In genomic region chr12:6461401-6462233, GRCh38 we compare ENCODE assay signal across 9 cellular contexts. TPM values are rescaled to one million over a fixed set of nuclear protein-coding genes. Genes with fewer than 3 reads are reported as not detected.
DNase-seq lines count a peak whose midpoint lies in the region; ATAC-seq and TF ChIP-seq lines count a peak whose summit lies in the region.
"Had no signal": no experiment of that assay in that cellular context is flagged by ENCODE, and none has a peak within 500 bp of the region (broad histone marks: within the 10 kb centered on the region; RNA-seq: fewer than 3 reads in every experiment).

No MANE protein-coding gene starts in this region.

- CTCF ChIA-PET in HEK293T (lab: Yijun Ruan, JAX) = no interaction called here

- H3K18ac ChIP-seq in mesenchymal stem cell (ENCODE audit: low read depth in 1 of 2, low read length in 2 of 2) = no peak overlapping the region

- TF ChIP-seq CTCF in body of pancreas (IDR thresholded peaks at IDR 0.05) (no peak), neutrophil (IDR thresholded peaks at IDR 0.05) (no peak)

- 68 to 84% methylated on average over 15 of the region's 15 CpGs for WGBS in body of pancreas, 2 donors
- 88% methylated on average over 11 of the region's 15 CpGs for WGBS in mesenchymal stem cell

- H3K4me3 ChIP-seq in body of pancreas = no peak overlapping the region
- H3K4me3 ChIP-seq in neutrophil (ENCODE audit: low read depth in 1 of 2, low read length in 1 of 2) = peak overlapping the region; percentile 19 to 57
- H3K4me3 ChIP-seq in mesenchymal stem cell (ENCODE audit: insufficient read depth in 1 of 2, low read depth in 1 of 2, low read length in 2 of 2) = no peak overlapping the region
- H3K4me3 ChIP-seq: SJSA1 had no signal

- no peak overlapping the region for H3K4ac ChIP-seq in mesenchymal stem cell (ENCODE audit: low read depth in 1 of 2, low read length in 2 of 2)

- no peak overlapping the region for H4K8ac ChIP-seq in mesenchymal stem cell (ENCODE audit: low read length)

- no peak overlapping the region for H2AK5ac ChIP-seq in mesenchymal stem cell (ENCODE audit: low read length, severe bottlenecking)

- H2BK12ac ChIP-seq in mesenchymal stem cell (ENCODE audit: low read length in 2 of 2) = no peak overlapping the region

- TF ChIP-seq POLR2A in body of pancreas (IDR thresholded peaks at IDR 0.05) = no peak

- POLR2A ChIA-PET in HEK293T (lab: Yijun Ruan, JAX) = interaction anchor here (0.6 to 2.8 kb wide), 3 partner anchors 9 to 131 kb away, joined by 3 to 21 read pairs (median 4); partner anchors contain the start of genes TAPBPL and VAMP1

- H3K27me3 ChIP-seq in body of pancreas (no peaks in the 10 kb centered on the region), neutrophil (no peaks in the 10 kb centered on the region), mesenchymal stem cell (ENCODE audit: control insufficient read depth in 1 of 2, insufficient read depth in 1 of 2, low read length in 2 of 2) (no peaks in the 10 kb centered on the region)
- H3K27me3 ChIP-seq: SJSA1 had no signal

- ATAC-seq in GM18907 (IDR thresholded peaks at IDR 0.05; ENCODE audit: unreplicated experiment) = peak; percentile 63
- peak; percentile 85 for ATAC-seq in HG03175 (IDR thresholded peaks at IDR 0.05; ENCODE audit: unreplicated experiment)
- ATAC-seq in body of pancreas = no peak
- ATAC-seq in GM19328 (IDR thresholded peaks at IDR 0.05; ENCODE audit: unreplicated experiment) = no peak

- H3K27ac ChIP-seq in body of pancreas (peak overlapping the region in 2 of 4 donors; percentile 30 to 59), neutrophil (peak overlapping the region; percentile 96), mesenchymal stem cell (ENCODE audit: low read length, poor library complexity, severe bottlenecking) (no peak overlapping the region)
- H3K27ac ChIP-seq: SJSA1 had no signal

- intact Hi-C loops in body of pancreas (cut with DNase I) = loop anchor here (5.0 kb wide), 1 partner anchor 34 kb away; no protein-coding TSS in a partner anchor

- H2AFZ ChIP-seq in mesenchymal stem cell (ENCODE audit: low read depth, low read length) = no peak overlapping the region

- no peak overlapping the region for H4K91ac ChIP-seq in mesenchymal stem cell (ENCODE audit: low read length)

- H3K79me1 ChIP-seq in mesenchymal stem cell (replicated peaks; ENCODE audit: low read length, poor library complexity, severe bottlenecking) = peaks cover 16% of the 10 kb centered on the region

- peak; percentile 84 for DNase-seq in UCSD-AML1 (lab: John Stamatoyannopoulos, UW; ENCODE audit: unreplicated experiment)
- DNase-seq in body of pancreas = peak in 3 of 4 donors; percentile 25 to 81 (median 38)
- DNase-seq in mesenchymal stem cell = no peak
- no peak for DNase-seq in HEK293T (ENCODE audit: extremely low spot score)

- no peak overlapping the region for H3K4me2 ChIP-seq in mesenchymal stem cell (ENCODE audit: low read length, poor library complexity, severe bottlenecking)

- H3K9me3 ChIP-seq in body of pancreas (no peaks in the 10 kb centered on the region), neutrophil (no peaks in the 10 kb centered on the region), mesenchymal stem cell (ENCODE audit: control insufficient read depth, low read length) (no peaks in the 10 kb centered on the region)
- H3K9me3 ChIP-seq: SJSA1 had no signal

- H2BK15ac ChIP-seq in mesenchymal stem cell (ENCODE audit: low read depth, poor library complexity, severe bottlenecking) = no peak overlapping the region

- no peak overlapping the region for H2BK5ac ChIP-seq in mesenchymal stem cell (ENCODE audit: low read depth, low read length, poor library complexity, severe bottlenecking)

- no peak overlapping the region for H2BK120ac ChIP-seq in mesenchymal stem cell (ENCODE audit: low read depth, low read length)

- no peak overlapping the region for H3K23ac ChIP-seq in mesenchymal stem cell (ENCODE audit: low read length in 2 of 2)

- no peaks in the 10 kb centered on the region for H3K4me1 ChIP-seq in body of pancreas
- H3K4me1 ChIP-seq in neutrophil (ENCODE audit: control insufficient read depth in 1 of 2, insufficient read depth in 1 of 2, low read depth in 1 of 2, low read length in 1 of 2) = peaks cover 74 to 77% of the 10 kb centered on the region in 2 experiments
- H3K4me1 ChIP-seq in mesenchymal stem cell (ENCODE audit: control insufficient read depth, insufficient read depth, low read depth, low read length) = peaks cover 3% of the 10 kb centered on the region
- H3K4me1 ChIP-seq: SJSA1 had no signal

- peaks cover 4 to 20% of the 10 kb centered on the region in 2 donors for H3K36me3 ChIP-seq in body of pancreas (replicated peaks in 1 of 2; ENCODE audit: insufficient read depth in 1 of 2, low read depth in 2 of 2)
- peaks cover 73% of the 10 kb centered on the region for H3K36me3 ChIP-seq in neutrophil
- H3K36me3 ChIP-seq in mesenchymal stem cell (ENCODE audit: control insufficient read depth in 1 of 2, insufficient read depth in 2 of 2, low read depth in 1 of 2, low read length in 2 of 2) = peaks cover 62 to 93% of the 10 kb centered on the region in 2 experiments

- H3K9ac ChIP-seq in mesenchymal stem cell (ENCODE audit: low read length) = no peak overlapping the region

- H3K14ac ChIP-seq in mesenchymal stem cell (ENCODE audit: low read length in 2 of 2) = no peak overlapping the region

TF ChIP-seq in HEK293T, 16 proteins besides CTCF, POLR2A, EP300 and RAD21:
- TF ChIP-seq FOXK2 (IDR thresholded peaks at IDR 0.05) = no peak
- no peak for TF ChIP-seq SUZ12 (IDR thresholded peaks at IDR 0.05)
- TF ChIP-seq L3MBTL2 (conservative IDR thresholded peaks at IDR 0.05) = no peak
- TF ChIP-seq HDGF (IDR thresholded peaks at IDR 0.05; ENCODE audit: borderline replicate concordance) = no peak
- no peak for TF ChIP-seq CTBP1 (IDR thresholded peaks at IDR 0.05; ENCODE audit: borderline replicate concordance)
- TF ChIP-seq PKNOX1 (IDR thresholded peaks at IDR 0.05) = no peak
- no peak for TF ChIP-seq FOXA1 (IDR thresholded peaks at IDR 0.05)
- no peak for TF ChIP-seq ARNT (IDR thresholded peaks at IDR 0.05)
- TF ChIP-seq BHLHE40 (IDR thresholded peaks at IDR 0.05; ENCODE audit: borderline replicate concordance) = no peak
- TF ChIP-seq ELF4 (IDR thresholded peaks at IDR 0.05) = no peak
- TF ChIP-seq TARDBP (IDR thresholded peaks at IDR 0.05) = no peak
- TF ChIP-seq SP1 (IDR thresholded peaks at IDR 0.05) = no peak

RNA-seq across cellular contexts. Expression of gene VAMP1, which starts 8.9 kb away (rescaled TPM):
- total RNA-seq in body of pancreas = 1 to 10 TPM; 2.9 to 5.9 TPM
- polyA plus RNA-seq in mesenchymal stem cell (2013, experiment 1 of 2) = 8.0 TPM
- polyA plus RNA-seq in mesenchymal stem cell (2013, experiment 2 of 2) = 8.6 TPM

RNA-seq across cellular contexts. Expression of gene TAPBPL, which starts 9.8 kb away (rescaled TPM):
- 10 to 100 TPM; 14.5 to 36.3 TPM for total RNA-seq in body of pancreas
- polyA plus RNA-seq in mesenchymal stem cell (2013, experiment 1 of 2) = 10.9 TPM
- polyA plus RNA-seq in mesenchymal stem cell (2013, experiment 2 of 2) = 10.7 TPM

RNA-seq across cellular contexts. Expression of gene CD27, which starts 16.9 kb away (rescaled TPM):
- not detected for total RNA-seq in body of pancreas
- polyA plus RNA-seq in mesenchymal stem cell (2013, experiment 1 of 2) = not detected
- not detected for polyA plus RNA-seq in mesenchymal stem cell (2013, experiment 2 of 2)
- total RNA-seq: SJSA1 had no signal

RNA-seq across cellular contexts. Expression of gene MRPL51, which starts 31.4 kb away (rescaled TPM):
- 10 to 100 TPM; 23.6 to 25.1 TPM for total RNA-seq in body of pancreas
- 573 TPM for polyA plus RNA-seq in mesenchymal stem cell (2013, experiment 1 of 2)
- polyA plus RNA-seq in mesenchymal stem cell (2013, experiment 2 of 2) = 577 TPM

RNA-seq across cellular contexts. Expression of gene NCAPD2, which starts 32.3 kb away (rescaled TPM):
- total RNA-seq in body of pancreas = 10 to 100 TPM in 1 of 2 donors, 1 to 10 TPM in 1; 9.3 to 46.1 TPM
- 11.7 TPM for polyA plus RNA-seq in mesenchymal stem cell (2013, experiment 1 of 2)
- 11.1 TPM for polyA plus RNA-seq in mesenchymal stem cell (2013, experiment 2 of 2)

Comparison
In these comparisons a context has a peak if more than half of its experiments do, and no peak if none do; other contexts are left out.
1. ATAC-seq: peak in GM18907 (single experiment) and HG03175 (single experiment); none in body of pancreas (single experiment) and GM19328 (single experiment).
2. DNase-seq: peak in UCSD-AML1 (single experiment) and body of pancreas (3 of 4); none in mesenchymal stem cell (single experiment) and HEK293T (single experiment).
3. H3K4me3 ChIP-seq: peak in neutrophil (2 of 2); none in body of pancreas (0 of 2) and mesenchymal stem cell (0 of 2).